Comparison of ENCODE assay signal across 1 cellular context in genomic region chr6:156925718-156926607, GRCh38.
A peak's percentile ranks its signal among the peaks of the same experiment; 100 is the strongest.
TF ChIP-seq lines count a peak whose summit lies in the region.

No MANE protein-coding gene starts in this region.

TF ChIP-seq in HEK293, 187 proteins besides CTCF, POLR2A, EP300 and RAD21 (continued from another document):
- TF ChIP-seq ZNF518A (tag by site-specific recombination; conservative IDR thresholded peaks at IDR 0.05; ENCODE audit: low read depth) (no peak), ZBTB8A (tag by site-specific recombination; IDR thresholded peaks at IDR 0.05) (no peak), ZBTB17 (tag by site-specific recombination; IDR thresholded peaks at IDR 0.05) (peak; percentile 32; the same call in 1 of the 2 replicates)
